In the genomic region with DNA sequence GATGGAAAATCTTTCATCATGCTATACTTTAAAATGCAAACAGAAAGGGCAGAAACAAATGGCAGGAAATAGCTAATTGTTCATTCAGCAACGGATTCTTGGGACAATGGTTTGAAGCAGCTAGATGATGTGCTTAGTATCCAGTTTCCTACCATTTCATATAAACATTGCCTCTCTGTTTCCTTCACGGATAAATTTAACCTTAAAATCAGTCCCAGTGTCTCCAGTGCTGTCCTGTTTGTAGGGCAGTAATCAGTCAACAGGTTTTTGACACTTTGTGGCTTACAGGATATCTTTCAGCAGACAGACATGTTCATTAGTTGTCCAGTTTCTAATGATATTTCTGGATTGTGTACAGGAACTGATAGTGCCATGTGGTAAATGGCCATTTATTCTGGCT, we compare ENCODE assay signal across 18 cellular contexts.
"Had no signal": no experiment of that assay in that cellular context is flagged by ENCODE, and none has a peak within 500 bp of the region (broad histone marks: within the 10 kb centered on the region; RNA-seq: fewer than 3 reads in every experiment).

No MANE protein-coding gene starts in this region.

- H3K36me3 ChIP-seq: cardiac muscle cell, gastrocnemius medialis, prostate gland, tibial nerve, vagina had no signal

- DNase-seq: activated CD4-positive, alpha-beta memory T cell treated with anti-CD3 and anti-CD28 coated beads, Interleukin-2, amount 10 ng/mL, durations not matched to agents 7 days and 5 days; activated CD4-positive, alpha-beta T cell treated with anti-CD3 and anti-CD28 coated beads for 36 hours; activated CD8-positive, alpha-beta memory T cell treated with anti-CD3 and anti-CD28 coated beads, Interleukin-2, amount 10 ng/mL, durations not matched to agents 7 days and 5 days; gastrocnemius medialis; heart left ventricle; kidney glomerular epithelial cell; left ventricle myocardium superior; mesenchymal stem cell; mucosa of descending colon; naive B cell; right cardiac atrium; stimulated activated CD4-positive, alpha-beta T cell treated with anti-CD3 and anti-CD28 coated beads, Interleukin-2, amount 100 ng/mL, for 24 hours; stimulated activated naive CD8-positive, alpha-beta T cell treated with anti-CD3 and anti-CD28 coated beads, Interleukin-15, Interleukin-2, amounts not matched to agents 100 U/mL and 50 U/mL, for 24 hours had no signal

- ATAC-seq: activated CD4-positive, alpha-beta T cell treated with anti-CD3 and anti-CD28 coated beads for 36 hours; activated CD8-positive, alpha-beta memory T cell treated with anti-CD3 and anti-CD28 coated beads, Interleukin-2, amount 10 ng/mL, durations not matched to agents 7 days and 5 days; gastrocnemius medialis; heart left ventricle; left ventricle myocardium superior; mucosa of descending colon; right cardiac atrium; stimulated activated naive CD8-positive, alpha-beta T cell treated with anti-CD3 and anti-CD28 coated beads, Interleukin-15, Interleukin-2, amounts not matched to agents 100 U/mL and 50 U/mL, for 24 hours; WTC11 had no signal

- H3K4me1 ChIP-seq: gastrocnemius medialis, prostate gland, vagina had no signal

- H3K4me3 ChIP-seq: cardiac muscle cell, gastrocnemius medialis, heart left ventricle, mucosa of descending colon, prostate gland, tibial nerve, vagina had no signal

- H3K9me3 ChIP-seq: gastrocnemius medialis, heart left ventricle, mucosa of descending colon, prostate gland, tibial nerve, vagina had no signal

- H3K27ac ChIP-seq: cardiac muscle cell, gastrocnemius medialis, heart left ventricle, prostate gland, vagina had no signal

- H3K27me3 ChIP-seq: cardiac muscle cell, gastrocnemius medialis, heart left ventricle, tibial nerve, vagina had no signal
